24 cellular contexts compared by ENCODE assay signal in the genomic region with DNA sequence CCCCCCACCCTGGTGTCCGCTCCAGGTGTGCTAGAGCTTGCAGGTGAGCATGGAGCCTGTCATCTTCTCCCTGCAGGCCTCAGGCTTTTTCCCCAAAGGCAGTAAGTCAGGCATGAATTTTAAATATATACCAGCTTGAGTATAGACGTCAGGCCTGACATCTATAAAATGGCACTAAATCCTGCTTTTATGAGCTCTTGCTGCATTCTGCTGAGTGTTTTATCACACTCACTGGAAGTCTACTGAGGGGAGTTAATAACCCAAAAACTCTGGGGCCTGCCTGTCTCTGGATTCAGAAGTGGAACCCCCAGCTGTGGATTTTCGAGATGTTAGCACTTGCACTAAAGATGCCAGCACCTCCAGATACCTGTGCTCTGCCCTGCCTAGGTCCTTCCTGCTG.
"Had no signal": no experiment of that assay in that cellular context is flagged by ENCODE, and none has a peak within 500 bp of the region (broad histone marks: within the 10 kb centered on the region; RNA-seq: fewer than 3 reads in every experiment).

No MANE protein-coding gene starts in this region.

- H3K27me3 Mint-ChIP-seq: activated B cell treated with CpG ODN at 0.5 μM for 24 hours; activated naive CD8-positive, alpha-beta T cell treated with anti-CD3 and anti-CD28 coated beads for 36 hours had no signal

- H3K36me3 ChIP-seq: brain microvascular endothelial cell, cardiac muscle cell had no signal

- H3K27ac Mint-ChIP-seq: activated B cell treated with CpG ODN at 0.5 μM for 24 hours; activated CD4-positive, alpha-beta memory T cell treated with anti-CD3 and anti-CD28 coated beads for 36 hours; activated CD4-positive, alpha-beta T cell treated with anti-CD3 and anti-CD28 coated beads, Interleukin-2, amount 10 ng/mL, durations not matched to agents 7 days and 5 days; activated naive CD4-positive, alpha-beta T cell treated with anti-CD3 and anti-CD28 coated beads, Interleukin-2, amount 10 ng/mL, durations not matched to agents 7 days and 5 days; activated naive CD8-positive, alpha-beta T cell treated with anti-CD3 and anti-CD28 coated beads for 36 hours; activated T-helper 2 cell treated with anti-CD3 and anti-CD28 coated beads, Interferon-gamma antibody, Interleukin-2, Interleukin-4, amounts not matched to agents 10 μg/mL and 5 μg/mL and 100 μg/mL, durations not matched to agents 14 hours and 24 hours and 36 hours; T-helper 1 cell treated with Interleukin-12 subunit alpha and Interleukin-12 subunit beta and Interleukin-4 antibody, amounts not matched to agents 30 μg/mL and 1 μg/mL, for 36 hours had no signal

- H3K27ac ChIP-seq: brain microvascular endothelial cell, cardiac muscle cell, PC-9 had no signal

- H3K36me3 Mint-ChIP-seq: activated CD4-positive, alpha-beta memory T cell treated with anti-CD3 and anti-CD28 coated beads for 36 hours; activated naive CD4-positive, alpha-beta T cell treated with anti-CD3 and anti-CD28 coated beads, Interleukin-2, amount 10 ng/mL, durations not matched to agents 7 days and 5 days; activated naive CD8-positive, alpha-beta T cell treated with anti-CD3 and anti-CD28 coated beads for 36 hours had no signal

- H3K9me3 Mint-ChIP-seq: activated B cell treated with CpG ODN at 0.5 μM for 24 hours; activated CD4-positive, alpha-beta memory T cell treated with anti-CD3 and anti-CD28 coated beads for 36 hours; activated CD4-positive, alpha-beta T cell treated with anti-CD3 and anti-CD28 coated beads, Interleukin-2, amount 10 ng/mL, durations not matched to agents 7 days and 5 days; activated naive CD4-positive, alpha-beta T cell treated with anti-CD3 and anti-CD28 coated beads, Interleukin-2, amount 10 ng/mL, durations not matched to agents 7 days and 5 days; activated naive CD8-positive, alpha-beta T cell treated with anti-CD3 and anti-CD28 coated beads for 36 hours; activated T-helper 2 cell treated with anti-CD3 and anti-CD28 coated beads, Interferon-gamma antibody, Interleukin-2, Interleukin-4, amounts not matched to agents 10 μg/mL and 5 μg/mL and 100 μg/mL, durations not matched to agents 14 hours and 24 hours and 36 hours; T-helper 1 cell treated with Interleukin-12 subunit alpha and Interleukin-12 subunit beta and Interleukin-4 antibody, amounts not matched to agents 30 μg/mL and 1 μg/mL, for 36 hours had no signal

- DNase-seq: activated B cell treated with CpG ODN at 0.5 μM for 24 hours; activated CD4-positive, alpha-beta memory T cell treated with anti-CD3 and anti-CD28 coated beads for 36 hours; activated CD4-positive, alpha-beta T cell treated with anti-CD3 and anti-CD28 coated beads for 1 hour; activated CD4-positive, alpha-beta T cell treated with anti-CD3 and anti-CD28 coated beads, Interleukin-2, amount 10 ng/mL, durations not matched to agents 7 days and 5 days; activated gamma-delta T cell treated with Interleukin-2 at 50 U/mL for 16 hours; activated naive CD4-positive, alpha-beta T cell treated with anti-CD3 and anti-CD28 coated beads, Interleukin-2, amount 10 ng/mL, durations not matched to agents 7 days and 5 days; activated naive CD8-positive, alpha-beta T cell treated with anti-CD3 and anti-CD28 coated beads for 36 hours; activated T-cell treated with anti-CD3 and anti-CD28 coated beads for 4 hours; activated T-cell treated with anti-CD3 and anti-CD28 coated beads, Interleukin-2, amount 50 U/mL, for 48 hours; brain microvascular endothelial cell; cerebellar nuclear complex; Karpas-422; NCI-H1105 treated with DMSO at 0.1 percent for 48 hours; NCI-H2029; NCI-H2107; NCI-H2171 treated with DMSO at 0.1 percent for 48 hours; NCI-H226; NCI-H510A treated with DMSO at 0.1 percent for 48 hours; NK-92 treated with Interleukin-12 subunit alpha and Interleukin-12 subunit beta, amount 100 ng/mL, for 24 hours; PC-9; SHP77 treated with DMSO at 0.1 percent for 48 hours had no signal

- H3K4me3 ChIP-seq: cardiac muscle cell, PC-9 had no signal

- H3K4me2 ChIP-seq: PC-9 had no signal

- H3K4me1 Mint-ChIP-seq: activated B cell treated with CpG ODN at 0.5 μM for 24 hours; activated CD4-positive, alpha-beta T cell treated with anti-CD3 and anti-CD28 coated beads, Interleukin-2, amount 10 ng/mL, durations not matched to agents 7 days and 5 days; activated naive CD4-positive, alpha-beta T cell treated with anti-CD3 and anti-CD28 coated beads, Interleukin-2, amount 10 ng/mL, durations not matched to agents 7 days and 5 days; activated naive CD8-positive, alpha-beta T cell treated with anti-CD3 and anti-CD28 coated beads for 36 hours had no signal

- H3K4me3 Mint-ChIP-seq: activated B cell treated with CpG ODN at 0.5 μM for 24 hours; activated CD4-positive, alpha-beta memory T cell treated with anti-CD3 and anti-CD28 coated beads for 36 hours; activated CD4-positive, alpha-beta T cell treated with anti-CD3 and anti-CD28 coated beads, Interleukin-2, amount 10 ng/mL, durations not matched to agents 7 days and 5 days; activated naive CD4-positive, alpha-beta T cell treated with anti-CD3 and anti-CD28 coated beads, Interleukin-2, amount 10 ng/mL, durations not matched to agents 7 days and 5 days; activated naive CD8-positive, alpha-beta T cell treated with anti-CD3 and anti-CD28 coated beads for 36 hours; T-helper 1 cell treated with Interleukin-12 subunit alpha and Interleukin-12 subunit beta and Interleukin-4 antibody, amounts not matched to agents 30 μg/mL and 1 μg/mL, for 36 hours had no signal

- H3K27me3 ChIP-seq: brain microvascular endothelial cell, cardiac muscle cell had no signal
